ENCODE assay signal across 18 cellular contexts in the genomic region with DNA sequence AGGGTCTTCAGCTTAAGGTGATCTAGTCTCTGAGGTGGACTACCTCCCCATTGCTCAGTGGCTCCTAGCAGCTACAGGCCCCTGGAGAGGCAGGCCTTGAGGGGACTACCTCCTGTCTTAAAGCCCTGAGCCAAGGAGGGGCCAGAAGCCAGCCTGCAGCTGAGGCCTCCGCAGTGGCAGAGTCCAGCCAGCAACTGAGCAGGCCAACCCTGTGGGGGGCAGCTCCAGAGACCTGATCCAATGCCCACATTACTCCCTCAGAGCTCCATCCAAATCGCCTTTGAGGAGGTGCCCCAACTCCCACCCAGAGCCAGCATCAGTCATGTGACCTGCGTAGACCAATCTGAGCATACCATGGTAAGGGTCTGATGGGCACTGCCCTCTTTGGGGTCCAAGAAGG. TPM values are rescaled to one million over a fixed set of nuclear protein-coding genes. Genes with fewer than 3 reads are reported as not detected.
DNase-seq lines count a peak whose midpoint lies in the region; ATAC-seq, FAIRE-seq and TF ChIP-seq lines count a peak whose summit lies in the region.
"Had no signal": no experiment of that assay in that cellular context is flagged by ENCODE, and none has a peak within 500 bp of the region (broad histone marks: within the 10 kb centered on the region; RNA-seq: fewer than 3 reads in every experiment).

No MANE protein-coding gene starts in this region.

- H3K4me1 ChIP-seq in CD8-positive, alpha-beta T cell (ENCODE audit: insufficient read depth, low read length), result peaks cover 45% of the 10 kb centered on the region

- no peaks in the 10 kb centered on the region for H3K27me3 Mint-ChIP-seq in CD8-positive, alpha-beta T cell (ENCODE audit: low read depth)
- H3K27me3 Mint-ChIP-seq in activated CD8-positive, alpha-beta T cell treated with anti-CD3 and anti-CD28 coated beads for 36 hours, result no peaks in the 10 kb centered on the region
- H3K27me3 Mint-ChIP-seq in glutamatergic neuron (ENCODE audit: unreplicated experiment), result peaks cover 7% of the 10 kb centered on the region

- no peak overlapping the region for H3K4me3 ChIP-seq in CD8-positive, alpha-beta T cell (ENCODE audit: low read depth, low read length)
- H3K4me3 ChIP-seq: gastrocnemius medialis, GM23338, SJCRH30 had no signal

- peaks cover 48% of the 10 kb centered on the region for H3K36me3 Mint-ChIP-seq in CD8-positive, alpha-beta T cell
- peaks cover 22% of the 10 kb centered on the region for H3K36me3 Mint-ChIP-seq in activated CD8-positive, alpha-beta T cell treated with anti-CD3 and anti-CD28 coated beads for 36 hours (ENCODE audit: low read depth)
- peaks cover 12% of the 10 kb centered on the region for H3K36me3 Mint-ChIP-seq in glutamatergic neuron (ENCODE audit: unreplicated experiment)

- no peaks in the 10 kb centered on the region for H3K9me3 ChIP-seq in CD8-positive, alpha-beta T cell (ENCODE audit: low read length)
- H3K9me3 ChIP-seq: gastrocnemius medialis, left lung, SJCRH30 had no signal

- intact Hi-C loops in CD8-positive, alpha-beta T cell (cut with DNase I, micrococcal nuclease), result no loop called here
- intact Hi-C loops in activated CD8-positive, alpha-beta T cell treated with anti-CD3 and anti-CD28 coated beads for 36 hours (cut with micrococcal nuclease), result no loop called here

- no peaks in the 10 kb centered on the region for H3K9me3 Mint-ChIP-seq in CD8-positive, alpha-beta T cell
- no peaks in the 10 kb centered on the region for H3K9me3 Mint-ChIP-seq in activated CD8-positive, alpha-beta T cell treated with anti-CD3 and anti-CD28 coated beads for 36 hours
- H3K9me3 Mint-ChIP-seq in glutamatergic neuron (ENCODE audit: unreplicated experiment), result no peaks in the 10 kb centered on the region
- H3K9me3 Mint-ChIP-seq: GM23338 had no signal

- POLR2A ChIA-PET in CD8-positive, alpha-beta T cell (lab: Charles Lee), result interaction anchor here (1.8 to 5.0 kb wide), 3 partner anchors 12 to 92 kb away, joined by 4 to 44 read pairs (median 29); partner anchors contain the start of genes HINFP, RPS25 and TRAPPC4
- POLR2A ChIA-PET in activated CD8-positive, alpha-beta T cell treated with anti-CD3 and anti-CD28 coated beads for 36 hours (lab: Charles Lee), result interaction anchor here (0.9 to 9.7 kb wide), 6 partner anchors 11 to 113 kb away, joined by 3 to 107 read pairs (median 7); partner anchors contain the start of genes HINFP, HYOU1, RPS25 and TRAPPC4

- CTCF ChIA-PET in CD8-positive, alpha-beta T cell (lab: Charles Lee), result interaction anchor here (0.9 to 1.1 kb wide), 5 partner anchors 13 to 214 kb away, joined by 3 to 6 read pairs (median 3); partner anchors contain the start of gene CBL
- CTCF ChIA-PET in activated CD8-positive, alpha-beta T cell treated with anti-CD3 and anti-CD28 coated beads for 36 hours (lab: Charles Lee), result interaction anchor here (1.0 to 1.7 kb wide), 4 partner anchors 9 to 183 kb away, joined by 3 to 5 read pairs (median 4); partner anchors contain the start of gene HINFP

- H3K27me3 ChIP-seq in CD8-positive, alpha-beta T cell (ENCODE audit: insufficient read depth, low read length), result no peaks in the 10 kb centered on the region
- H3K27me3 ChIP-seq: gastrocnemius medialis, left lung, SJCRH30 had no signal

- peak overlapping the region; percentile 83 for H3K4me3 Mint-ChIP-seq in CD8-positive, alpha-beta T cell
- peak overlapping the region; percentile 85 for H3K4me3 Mint-ChIP-seq in activated CD8-positive, alpha-beta T cell treated with anti-CD3 and anti-CD28 coated beads for 36 hours
- H3K4me3 Mint-ChIP-seq in glutamatergic neuron (ENCODE audit: unreplicated experiment), result peak overlapping the region; percentile 30
- H3K4me3 Mint-ChIP-seq: GM23338 had no signal

- no peak for ATAC-seq in CD8-positive, alpha-beta T cell
- ATAC-seq in activated CD8-positive, alpha-beta T cell treated with anti-CD3 and anti-CD28 coated beads for 36 hours, result no peak
- no peak for ATAC-seq in GM21619 (IDR thresholded peaks at IDR 0.05; ENCODE audit: unreplicated experiment)
- no peak for ATAC-seq in HG02759 (IDR thresholded peaks at IDR 0.05; ENCODE audit: unreplicated experiment)
- ATAC-seq: gastrocnemius medialis, GM23338, left lung had no signal

- H3K4me1 Mint-ChIP-seq in CD8-positive, alpha-beta T cell (ENCODE audit: low read depth), result peaks cover 45% of the 10 kb centered on the region
- peaks cover 41% of the 10 kb centered on the region for H3K4me1 Mint-ChIP-seq in activated CD8-positive, alpha-beta T cell treated with anti-CD3 and anti-CD28 coated beads for 36 hours (ENCODE audit: low read depth)
- H3K4me1 Mint-ChIP-seq in glutamatergic neuron (ENCODE audit: low read depth, unreplicated experiment), result peaks cover 14% of the 10 kb centered on the region

- no peak for TF ChIP-seq CTCF in 22Rv1 (IDR thresholded peaks at IDR 0.05)
- TF ChIP-seq CTCF in CD8-positive, alpha-beta T cell (IDR thresholded peaks at IDR 0.05), result no peak
- no peak for TF ChIP-seq CTCF in activated CD8-positive, alpha-beta T cell treated with anti-CD3 and anti-CD28 coated beads for 36 hours (IDR thresholded peaks at IDR 0.05)
- TF ChIP-seq CTCF in glutamatergic neuron (IDR thresholded peaks at IDR 0.05; ENCODE audit: partially characterized antibody, unreplicated experiment), result no peak

- peak overlapping the region; percentile 17; the same call in 1 of the 2 replicates for H3K27ac ChIP-seq in 22Rv1
- H3K27ac ChIP-seq in CD8-positive, alpha-beta T cell (ENCODE audit: low read depth, low read length), result no peak overlapping the region
- H3K27ac ChIP-seq: gastrocnemius medialis, SJCRH30 had no signal

- no peak overlapping the region for H3K27ac Mint-ChIP-seq in CD8-positive, alpha-beta T cell
- peak overlapping the region; percentile 1 for H3K27ac Mint-ChIP-seq in activated CD8-positive, alpha-beta T cell treated with anti-CD3 and anti-CD28 coated beads for 36 hours
- no peak overlapping the region for H3K27ac Mint-ChIP-seq in glutamatergic neuron (ENCODE audit: unreplicated experiment)
- H3K27ac Mint-ChIP-seq: GM23338 had no signal

- DNase-seq in CD8-positive, alpha-beta T cell, result no peak
- DNase-seq in activated CD8-positive, alpha-beta T cell treated with anti-CD3 and anti-CD28 coated beads for 36 hours, result no peak
- DNase-seq in glutamatergic neuron (no peak), medulla oblongata (ENCODE audit: extremely low spot score) (no peak), GM12892 (ENCODE audit: insufficient read length) (no peak)
- DNase-seq: activated CD4-positive, alpha-beta T cell treated with anti-CD3 and anti-CD28 coated beads for 48 hours; gastrocnemius medialis; GF-D8; left lung; NCI-H2107; NCI-H526 treated with DMSO at 0.1 percent for 48 hours; SJCRH30; stimulated activated CD4-positive, alpha-beta T cell treated with anti-CD3 and anti-CD28 coated beads, Interleukin-4, amount 100 ng/mL, for 4 hours had no signal

- TF ChIP-seq POLR2A in GM12892 (IDR thresholded peaks at IDR 0.05; ENCODE audit: low read depth, low read length), result no peak

- FAIRE-seq in GM12892 (lab: Jason Lieb, UNC), result no peak

- peaks cover 38% of the 10 kb centered on the region for H3K36me3 ChIP-seq in CD8-positive, alpha-beta T cell (ENCODE audit: insufficient read depth, low read length)
- H3K36me3 ChIP-seq: SJCRH30 had no signal

RNA-seq across cellular contexts. Expression of gene C2CD2L, which starts 2.7 kb away (rescaled TPM):
- 10 to 100 TPM; 13.4 to 15.0 TPM for total RNA-seq in CD8-positive, alpha-beta T cell
- total RNA-seq in activated CD8-positive, alpha-beta T cell treated with anti-CD3 and anti-CD28 coated beads for 36 hours, result 10 to 100 TPM; 14.2 to 17.7 TPM
- 32.8 TPM for total RNA-seq in glutamatergic neuron (ENCODE audit: unreplicated experiment)
- polyA plus RNA-seq in GM12892 (2012; ENCODE audit: missing spikeins), result 4.0 TPM

RNA-seq across cellular contexts. Expression of gene DPAGT1, which starts 8.2 kb away (rescaled TPM):
- 1 to 10 TPM; 9.4 to 9.9 TPM for total RNA-seq in CD8-positive, alpha-beta T cell
- total RNA-seq in activated CD8-positive, alpha-beta T cell treated with anti-CD3 and anti-CD28 coated beads for 36 hours, result 10 to 100 TPM; 51.1 to 52.2 TPM
- 36.1 TPM for total RNA-seq in glutamatergic neuron (ENCODE audit: unreplicated experiment)
- 16.9 TPM for polyA plus RNA-seq in GM12892 (2012; ENCODE audit: missing spikeins)

RNA-seq across cellular contexts. Expression of gene HINFP, which starts 11.5 kb away (rescaled TPM):
- 10 to 100 TPM; 17.0 to 19.5 TPM for total RNA-seq in CD8-positive, alpha-beta T cell
- 10 to 100 TPM; 23.9 to 26.5 TPM for total RNA-seq in activated CD8-positive, alpha-beta T cell treated with anti-CD3 and anti-CD28 coated beads for 36 hours
- total RNA-seq in glutamatergic neuron (ENCODE audit: unreplicated experiment), result 58.1 TPM
- 19.3 TPM for polyA plus RNA-seq in GM12892 (2012; ENCODE audit: missing spikeins)

RNA-seq across cellular contexts. Expression of gene HMBS, which starts 25.2 kb away (rescaled TPM):
- total RNA-seq in CD8-positive, alpha-beta T cell, result 1 to 10 TPM; 5.4 to 6.4 TPM
- 10 to 100 TPM; 33.6 to 36.1 TPM for total RNA-seq in activated CD8-positive, alpha-beta T cell treated with anti-CD3 and anti-CD28 coated beads for 36 hours
- total RNA-seq in glutamatergic neuron (ENCODE audit: unreplicated experiment), result 30.4 TPM
- polyA plus RNA-seq in GM12892 (2012; ENCODE audit: missing spikeins), result 28.2 TPM

RNA-seq across cellular contexts. Expression of gene ABCG4, which starts 39.0 kb away (rescaled TPM):
- not detected for total RNA-seq in CD8-positive, alpha-beta T cell
- total RNA-seq in activated CD8-positive, alpha-beta T cell treated with anti-CD3 and anti-CD28 coated beads for 36 hours, result not detected
- 2.4 TPM for total RNA-seq in glutamatergic neuron (ENCODE audit: unreplicated experiment)
- not detected for polyA plus RNA-seq in GM12892 (2012; ENCODE audit: missing spikeins)
- total RNA-seq: epithelial cell of proximal tubule, gastrocnemius medialis had no signal

Comparison
In these comparisons a context has a peak if more than half of its experiments do, and no peak if none do; other contexts are left out.
1. H3K4me3 Mint-ChIP-seq: peak in every context shown above with its lines; median percentile 85 in activated CD8-positive, alpha-beta T cell treated with anti-CD3 and anti-CD28 coated beads for 36 hours; 83 in CD8-positive, alpha-beta T cell; 30 in glutamatergic neuron.